1 cellular context compared by ENCODE assay signal in the genomic region with DNA sequence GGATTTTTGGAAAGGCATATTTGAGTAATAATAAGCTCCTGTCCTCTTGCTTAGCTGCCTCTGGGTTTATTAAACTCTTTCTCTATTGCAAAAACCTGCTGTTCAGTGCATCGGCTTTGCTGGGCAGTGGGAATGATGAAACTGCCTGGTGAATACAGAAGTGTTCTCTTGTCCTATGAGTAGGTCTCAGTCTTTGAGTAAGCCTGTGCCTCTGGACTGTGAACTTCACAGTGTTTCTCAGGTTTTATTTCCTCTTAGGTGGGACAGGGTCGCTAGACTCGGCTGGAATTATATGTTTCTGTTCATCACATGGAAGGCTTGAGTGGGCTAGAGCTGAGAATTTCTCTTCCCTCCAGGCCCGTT.
TF ChIP-seq lines count a peak whose summit lies in the region.

No MANE protein-coding gene starts in this region.

TF ChIP-seq in H1, 55 proteins besides CTCF, POLR2A, EP300 and RAD21 (continued from another document):
- no peak for TF ChIP-seq YY1 (IDR thresholded peaks at IDR 0.05; ENCODE audit: low read depth, low read length)
- no peak for TF ChIP-seq KDM1A (IDR thresholded peaks at IDR 0.05; ENCODE audit: borderline replicate concordance, low read length)
- no peak for TF ChIP-seq E2F6 (IDR thresholded peaks at IDR 0.05)
- no peak for TF ChIP-seq RFX5 (IDR thresholded peaks at IDR 0.05; ENCODE audit: borderline replicate concordance, low read depth, low read length)
- TF ChIP-seq SP1 (IDR thresholded peaks at IDR 0.05; ENCODE audit: low read depth, low read length), result no peak
- no peak for TF ChIP-seq NRF1 (IDR thresholded peaks at IDR 0.05; ENCODE audit: low read depth, low read length)
